In the genomic region with DNA sequence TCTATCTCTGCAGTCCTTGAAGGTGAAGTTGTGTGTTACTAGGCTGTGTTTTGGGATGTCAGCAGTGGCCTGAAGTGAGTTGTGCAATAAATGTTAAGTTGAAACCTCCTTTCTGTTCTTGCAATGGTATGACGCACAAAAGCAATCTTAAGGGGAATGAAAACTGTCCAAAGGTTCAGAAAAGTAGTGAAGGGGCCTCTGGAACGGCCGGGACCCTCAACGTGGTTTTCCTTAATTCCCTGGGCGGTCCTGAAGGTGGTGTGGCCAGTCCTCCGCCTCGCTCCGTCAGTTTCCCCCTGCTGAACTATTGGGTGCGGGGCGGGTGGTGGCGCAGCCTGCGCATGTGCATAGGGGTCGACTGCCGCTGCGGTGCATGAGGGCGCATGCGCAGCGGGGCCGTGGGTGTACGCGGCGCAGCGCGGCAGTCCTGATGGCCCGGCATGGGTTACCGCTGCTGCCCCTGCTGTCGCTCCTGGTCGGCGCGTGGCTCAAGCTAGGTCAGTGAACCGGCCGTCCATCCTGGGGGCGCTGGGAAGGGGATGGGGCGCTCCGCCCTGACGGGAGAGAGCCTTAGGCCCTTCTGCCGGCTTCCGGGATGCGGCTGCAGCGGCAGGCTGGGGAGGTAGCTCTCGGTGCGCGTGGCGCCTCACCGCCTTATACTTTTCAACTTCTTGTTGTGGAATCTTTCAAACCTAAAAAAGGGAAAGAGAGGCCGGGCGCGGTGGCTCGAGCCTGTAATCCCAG, we compare ENCODE assay signal across 8 cellular contexts. TPM values are rescaled to one million over a fixed set of nuclear protein-coding genes. Genes with fewer than 3 reads are reported as not detected.
A peak's percentile ranks its signal among the peaks of the same experiment; 100 is the strongest.
DNase-seq lines count a peak whose midpoint lies in the region; ATAC-seq and TF ChIP-seq lines count a peak whose summit lies in the region.

TSS of gene SUMF2 (plus strand) at position 405 of the 744 bp plus-strand sequence. CDS start at position 431, 26 bp downstream.

- H3K4me3 ChIP-seq in adrenal gland (peak within 1 kb of the TSS; percentile 45 to 91 (median 67)), heart right ventricle (peak within 1 kb of the TSS; percentile 53 to 95 (median 86)), upper lobe of right lung (peak within 1 kb of the TSS; percentile 77)

- H3K36me3 ChIP-seq in adrenal gland (replicated peaks in 1 of 2): peaks cover 0 to 38% of the 10 kb centered on the region in 2 donors
- peaks cover 0 to 56% (median 37%) of the 10 kb centered on the region in 9 donors for H3K36me3 ChIP-seq in heart right ventricle
- peaks cover 54% of the 10 kb centered on the region for H3K36me3 ChIP-seq in upper lobe of right lung

- DNase-seq in GM13976 (ENCODE audit: low spot score) (peak; percentile 98), NCI-H1417 treated with DMSO at 0.1 percent for 48 hours (lab: John Stamatoyannopoulos, UW) (peak; percentile 76), T-helper 1 cell (peak; percentile 86 to 91 (median 88)), adrenal gland (peak; percentile 89 to 95 (median 92)), heart right ventricle (peak; percentile 93 to 94), progenitor cell of endocrine pancreas (ENCODE audit: low spot score, unreplicated experiment) (peak; percentile 87), upper lobe of right lung (peak; percentile 97)

- H3K4me3 Mint-ChIP-seq in progenitor cell of endocrine pancreas (ENCODE audit: low read depth): peak within 1 kb of the TSS; percentile 94

- H3K4me1 Mint-ChIP-seq in progenitor cell of endocrine pancreas (ENCODE audit: low read depth): peaks cover 15% of the 10 kb centered on the region

- H3K9me3 Mint-ChIP-seq in progenitor cell of endocrine pancreas (ENCODE audit: low read depth): no peaks in the 10 kb centered on the region

- H3K9me3 ChIP-seq in adrenal gland (replicated peaks in 1 of 3): no peaks in the 10 kb centered on the region
- H3K9me3 ChIP-seq in heart right ventricle: no peaks in the 10 kb centered on the region
- H3K9me3 ChIP-seq in upper lobe of right lung: no peaks in the 10 kb centered on the region

- H3K27me3 ChIP-seq in adrenal gland: no peaks in the 10 kb centered on the region
- H3K27me3 ChIP-seq in heart right ventricle: no peaks in the 10 kb centered on the region
- no peaks in the 10 kb centered on the region for H3K27me3 ChIP-seq in upper lobe of right lung

- peak; percentile 37 for TF ChIP-seq CTCF in GM13976 (IDR thresholded peaks at IDR 0.05; ENCODE audit: borderline replicate concordance, control extremely low read depth, extremely low read depth, insufficient read depth, missing control alignments)
- peak in 2 of 6 experiments; percentile 8 to 16 for TF ChIP-seq CTCF in adrenal gland (IDR thresholded peaks at IDR 0.05)
- peak in 6 of 9 donors; percentile 13 to 53 (median 38) for TF ChIP-seq CTCF in heart right ventricle (IDR thresholded peaks at IDR 0.05)
- TF ChIP-seq CTCF in progenitor cell of endocrine pancreas (IDR thresholded peaks at IDR 0.05; ENCODE audit: unreplicated experiment): peak; percentile 38
- TF ChIP-seq CTCF in upper lobe of right lung (IDR thresholded peaks at IDR 0.05): peak; percentile 37

- no peaks in the 10 kb centered on the region for H3K27me3 Mint-ChIP-seq in progenitor cell of endocrine pancreas

- peak; percentile 75 to 94 for TF ChIP-seq POLR2A in adrenal gland (IDR thresholded peaks at IDR 0.05)

- peaks cover 3 to 32% of the 10 kb centered on the region in 2 donors for H3K4me1 ChIP-seq in adrenal gland (replicated peaks in 1 of 2)
- H3K4me1 ChIP-seq in heart right ventricle: peaks cover 0 to 32% (median 11%) of the 10 kb centered on the region in 9 donors
- H3K4me1 ChIP-seq in upper lobe of right lung: peaks cover 10% of the 10 kb centered on the region

- intact Hi-C loops in adrenal gland (cut with DNase I) (no loop called here), heart right ventricle (cut with DNase I) (loop anchor here in 2 of 10 donors (1.0 to 5.0 kb wide), 2 partner anchors 13 to 97 kb away; partner anchors contain the start of genes CCT6A (in 1 of the 2) and PSPH (in 1 of the 2)), upper lobe of right lung (cut with DNase I) (no loop called here)

- ATAC-seq in HG02798 (IDR thresholded peaks at IDR 0.05; ENCODE audit: poor library complexity, unreplicated experiment) (peak; percentile 92), heart right ventricle (peak; percentile 99 to 100 (median 99)), upper lobe of right lung (peak; percentile 99)

- H3K27ac Mint-ChIP-seq in progenitor cell of endocrine pancreas: peak within 1 kb of the TSS; percentile 99

- in situ Hi-C loops in GM13976 (cut with MboI; ENCODE audit: low sequenced_read_pairs, unreplicated experiment): no loop called here

- WGBS in adrenal gland, 4 donors: 0 to 1% (median 0%) methylated on average over 16 to 49 of the region's 49 CpGs
- 1% methylated on average over 45 to 49 of the region's 49 CpGs for WGBS in heart right ventricle, 2 donors

- peak within 1 kb of the TSS; percentile 68 to 97 (median 89) for H3K27ac ChIP-seq in adrenal gland
- H3K27ac ChIP-seq in heart right ventricle: peak within 1 kb of the TSS; percentile 39 to 95 (median 89)
- peak within 1 kb of the TSS; percentile 93 for H3K27ac ChIP-seq in upper lobe of right lung

- peaks cover 34% of the 10 kb centered on the region for H3K36me3 Mint-ChIP-seq in progenitor cell of endocrine pancreas (ENCODE audit: insufficient read depth)

RNA-seq across cellular contexts. Expression of gene SUMF2, which starts in this region (rescaled TPM):
- total RNA-seq in adrenal gland: 100 to 1,000 TPM; 118 to 230 (median 181) TPM
- polyA plus RNA-seq in adrenal gland: 100 to 1,000 TPM in 1 of 3 donors, 10 to 100 TPM in 2; 75.6 to 142 (median 92.3) TPM
- total RNA-seq in heart right ventricle: 10 to 100 TPM; 20.8 to 49.2 (median 32.6) TPM
- 10 to 100 TPM; 38.2 to 49.0 TPM for polyA plus RNA-seq in heart right ventricle
- total RNA-seq in progenitor cell of endocrine pancreas: 89.5 and 90.8 TPM in 2 replicates
- 167 TPM for total RNA-seq in upper lobe of right lung

Comparison
In these comparisons a context has a peak if more than half of its experiments do, and no peak if none do; other contexts are left out.
1. Peak in every context shown above with its lines: DNase-seq, ATAC-seq, H3K4me3 ChIP-seq and H3K27ac ChIP-seq.